In genomic region chr1:155976913-155977606, GRCh38 we compare ENCODE assay signal across 8 cellular contexts. TPM values are rescaled to one million over a fixed set of nuclear protein-coding genes. Genes with fewer than 3 reads are reported as not detected.
A peak's percentile ranks its signal among the peaks of the same experiment; 100 is the strongest.
DNase-seq lines count a peak whose midpoint lies in the region; ATAC-seq and TF ChIP-seq lines count a peak whose summit lies in the region.

No MANE protein-coding gene starts in this region.

- H3K4me3 ChIP-seq in GM12865 (ENCODE audit: low read depth, low read length) (peak overlapping the region; percentile 86), OCI-LY7 (ENCODE audit: low read depth, low read length, poor library complexity, severe bottlenecking) (peak overlapping the region; percentile 85), coronary artery (peak overlapping the region; percentile 81)
- peak overlapping the region; percentile 74 for H3K4me3 ChIP-seq in naive thymus-derived CD4-positive, alpha-beta T cell (ENCODE audit: low read length)

- CTCF ChIA-PET in OCI-LY7 (lab: Charles Lee; ENCODE audit: unreplicated experiment) = interaction anchor here (1.2 to 1.4 kb wide), 3 partner anchors 9 to 31 kb away, joined by 3 to 4 read pairs (median 4); no protein-coding TSS in a partner anchor
- CTCF ChIA-PET in naive thymus-derived CD4-positive, alpha-beta T cell (lab: Charles Lee) = interaction anchor here (0.6 to 5.4 kb wide), 9 partner anchors 9 to 76 kb away, joined by 3 to 39 read pairs (median 5); partner anchors contain the start of genes KHDC4 and UBQLN4

- DNase-seq in GM12865 (ENCODE audit: low read depth) (no peak), OCI-LY7 (ENCODE audit: low spot score) (no peak), coronary artery (ENCODE audit: low spot score) (no peak), NK-92 (lab: John Stamatoyannopoulos, UW; ENCODE audit: unreplicated experiment) (no peak)
- DNase-seq in naive thymus-derived CD4-positive, alpha-beta T cell = no peak

- POLR2A ChIA-PET in OCI-LY7 (lab: Charles Lee) = interaction anchor here (0.9 to 4.2 kb wide), 9 partner anchors 9 to 179 kb away, joined by 3 to 34 read pairs (median 8); partner anchors contain the start of gene KHDC4
- POLR2A ChIA-PET in naive thymus-derived CD4-positive, alpha-beta T cell (lab: Charles Lee) = interaction anchor here (0.6 to 10.1 kb wide), 21 partner anchors 6 to 1818 kb away, joined by 3 to 144 read pairs (median 5); partner anchors contain the start of genes KHDC4, RXFP4 and SSR2

- H4K20me1 ChIP-seq in OCI-LY7 (ENCODE audit: insufficient read depth, low read length) = peaks cover 29% of the 10 kb centered on the region

- H3K9me2 ChIP-seq in OCI-LY7 (ENCODE audit: insufficient read depth, low read length) = no peaks in the 10 kb centered on the region

- BruUV-seq in OCI-LY7 (replicated peaks; lab: Mats Ljungman, UMichigan) = TSS peak; percentile 47

- H3K9me3 ChIP-seq in OCI-LY7 (ENCODE audit: low read length) = no peaks in the 10 kb centered on the region
- H3K9me3 ChIP-seq in naive thymus-derived CD4-positive, alpha-beta T cell (ENCODE audit: control insufficient read depth in 2 of 3, low read length in 3 of 3) = no peaks in the 10 kb centered on the region

- H3K4me3 Mint-ChIP-seq in naive thymus-derived CD4-positive, alpha-beta T cell = peak overlapping the region; percentile 89 to 98 (median 94)

- no peaks in the 10 kb centered on the region for H3K27me3 ChIP-seq in naive thymus-derived CD4-positive, alpha-beta T cell (ENCODE audit: control insufficient read depth in 2 of 2, insufficient read depth in 2 of 2, low read length in 2 of 2)

- H3K27me3 Mint-ChIP-seq in naive thymus-derived CD4-positive, alpha-beta T cell = no peaks in the 10 kb centered on the region

- no peak overlapping the region for H2AFZ ChIP-seq in OCI-LY7 (ENCODE audit: low read length)

- intact Hi-C loops in OCI-LY7 (cut with micrococcal nuclease; ENCODE audit: unreplicated experiment) = no loop called here
- intact Hi-C loops in naive thymus-derived CD4-positive, alpha-beta T cell (cut with micrococcal nuclease) = loop anchor here (1.0 to 5.0 kb wide), 6 partner anchors 10 to 290 kb away; partner anchors contain the start of genes DAP3 (in 1 of the 2), KHDC4 (in 1 of the 2), SSR2 (in 1 of the 2) and SYT11 (in 1 of the 2)

- H3K4me1 ChIP-seq in OCI-LY7 (ENCODE audit: insufficient read depth, low read length, poor library complexity, severe bottlenecking) = peaks cover 68% of the 10 kb centered on the region
- peaks cover 58 to 68% of the 10 kb centered on the region in 2 donors for H3K4me1 ChIP-seq in naive thymus-derived CD4-positive, alpha-beta T cell (ENCODE audit: control insufficient read depth in 2 of 2, insufficient read depth in 2 of 2, low read length in 2 of 2)

- H3K79me2 ChIP-seq in OCI-LY7 (ENCODE audit: insufficient read depth, low read depth, low read length) = peaks cover 95% of the 10 kb centered on the region

- peaks cover 0 to 4% (median 0%) of the 10 kb centered on the region in 11 donors for H3K9me3 Mint-ChIP-seq in naive thymus-derived CD4-positive, alpha-beta T cell

- H3K27ac Mint-ChIP-seq in naive thymus-derived CD4-positive, alpha-beta T cell = peak overlapping the region; percentile 77 to 98 (median 95)

- H3K36me3 ChIP-seq in OCI-LY7 (ENCODE audit: insufficient read depth, low read length) = peaks cover 45% of the 10 kb centered on the region
- peaks cover 0 to 28% (median 0%) of the 10 kb centered on the region in 3 experiments for H3K36me3 ChIP-seq in naive thymus-derived CD4-positive, alpha-beta T cell (ENCODE audit: control insufficient read depth in 2 of 3, insufficient read depth in 3 of 3, low read length in 3 of 3)

- H3K27ac ChIP-seq in OCI-LY7 (ENCODE audit: low read depth, low read length, poor library complexity, severe bottlenecking) (peak overlapping the region; percentile 94), coronary artery (peak overlapping the region; percentile 94 to 98)
- H3K27ac ChIP-seq in naive thymus-derived CD4-positive, alpha-beta T cell (ENCODE audit: low read depth, low read length) = peak overlapping the region; percentile 90

- TF ChIP-seq CTCF in GM12865 (IDR thresholded peaks at IDR 0.05; ENCODE audit: insufficient read depth, low read depth, low read length, missing control alignments) (no peak), OCI-LY7 (conservative IDR thresholded peaks at IDR 0.05; ENCODE audit: low read length) (no peak), coronary artery (IDR thresholded peaks at IDR 0.05) (no peak)

- H3K36me3 Mint-ChIP-seq in naive thymus-derived CD4-positive, alpha-beta T cell = peaks cover 0 to 34% (median 14%) of the 10 kb centered on the region in 5 donors

- ATAC-seq in naive thymus-derived CD4-positive, alpha-beta T cell = no peak
- ATAC-seq in HG02571 (IDR thresholded peaks at IDR 0.05; ENCODE audit: unreplicated experiment) (no peak), HG02870 (IDR thresholded peaks at IDR 0.05; ENCODE audit: unreplicated experiment) (no peak), HG02763 (IDR thresholded peaks at IDR 0.05; ENCODE audit: unreplicated experiment) (no peak)

- peak overlapping the region; percentile 94 for H3K4me2 ChIP-seq in OCI-LY7 (ENCODE audit: low read length)

- H3K4me1 Mint-ChIP-seq in naive thymus-derived CD4-positive, alpha-beta T cell = peaks cover 60 to 80% (median 69%) of the 10 kb centered on the region in 7 donors

RNA-seq across cellular contexts. Expression of gene ARHGEF2, which starts 1.3 kb away (rescaled TPM):
- total RNA-seq in OCI-LY7 (2014; rRNA removed; shearing (Covaris generic)) = 78.8 and 106 TPM in 2 replicates
- 133 and 139 TPM in 2 replicates for total RNA-seq in OCI-LY7 (2022)
- total RNA-seq in naive thymus-derived CD4-positive, alpha-beta T cell = 100 to 1,000 TPM; 108 to 236 (median 182) TPM
- polyA plus RNA-seq in naive thymus-derived CD4-positive, alpha-beta T cell = 10 to 100 TPM; 17.0 to 28.5 TPM

RNA-seq across cellular contexts. Expression of gene RXFP4, which starts 35.6 kb away (rescaled TPM):
- total RNA-seq in OCI-LY7 (2014; rRNA removed; shearing (Covaris generic)) = 3.0 TPM in 1 of 2 replicates, not detected in the other
- 0.34 TPM in 1 of 2 replicates, not detected in the other for total RNA-seq in OCI-LY7 (2022)
- total RNA-seq in naive thymus-derived CD4-positive, alpha-beta T cell = not detected
- polyA plus RNA-seq in naive thymus-derived CD4-positive, alpha-beta T cell = 1 to 10 TPM in 1 of 2 donors, under 1 TPM in 1; 0.60 to 1.3 TPM

RNA-seq across cellular contexts. Expression of gene KHDC4, which starts 42.8 kb away (rescaled TPM):
- total RNA-seq in OCI-LY7 (2014; rRNA removed; shearing (Covaris generic)) = 84.6 and 88.9 TPM in 2 replicates
- total RNA-seq in OCI-LY7 (2022) = 121 and 127 TPM in 2 replicates
- 100 to 1,000 TPM in 2 of 5 experiments, 10 to 100 TPM in 3; 64.6 to 117 (median 79.8) TPM for total RNA-seq in naive thymus-derived CD4-positive, alpha-beta T cell
- 1 to 10 TPM; 8.1 to 9.3 TPM for polyA plus RNA-seq in naive thymus-derived CD4-positive, alpha-beta T cell

RNA-seq across cellular contexts. Expression of gene SSR2, which starts 43.7 kb away (rescaled TPM):
- total RNA-seq in OCI-LY7 (2014; rRNA removed; shearing (Covaris generic)) = 109 and 147 TPM in 2 replicates
- total RNA-seq in OCI-LY7 (2022) = 153 and 157 TPM in 2 replicates
- total RNA-seq in naive thymus-derived CD4-positive, alpha-beta T cell = 100 to 1,000 TPM; 207 to 278 (median 256) TPM
- polyA plus RNA-seq in naive thymus-derived CD4-positive, alpha-beta T cell = 100 to 1,000 TPM; 366 to 393 TPM
